ENCODE assay signal across 9 cellular contexts in genomic region chr20:2751868-2752630, GRCh38. TPM values are rescaled to one million over a fixed set of nuclear protein-coding genes. Genes with fewer than 3 reads are reported as not detected.
DNase-seq lines count a peak whose midpoint lies in the region; ATAC-seq and TF ChIP-seq lines count a peak whose summit lies in the region.
"Had no signal": no experiment of that assay in that cellular context is flagged by ENCODE, and none has a peak within 500 bp of the region (broad histone marks: within the 10 kb centered on the region; RNA-seq: fewer than 3 reads in every experiment).

No MANE protein-coding gene starts in this region.

- no peak overlapping the region for H3K27ac Mint-ChIP-seq in T-helper 2 cell treated with Interferon-gamma antibody and Interleukin-4, amounts not matched to agents 5 μg/mL and 100 μg/mL, for 36 hours

- H3K4me1 Mint-ChIP-seq in T-helper 2 cell treated with Interferon-gamma antibody and Interleukin-4, amounts not matched to agents 5 μg/mL and 100 μg/mL, for 36 hours (ENCODE audit: low read depth): peaks cover 14% of the 10 kb centered on the region

- H3K4me1 ChIP-seq in mesodermal cell (ENCODE audit: control insufficient read depth, insufficient read depth, low read length, poor library complexity, severe bottlenecking) (peaks cover 11% of the 10 kb centered on the region), tibial nerve (peaks cover 0 to 33% (median 20%) of the 10 kb centered on the region in 4 donors)

- peak overlapping the region; percentile 37 to 42 for H3K4me3 ChIP-seq in cardiac fibroblast (replicated peaks in 1 of 2; ENCODE audit: low read depth in 2 of 2, low read length in 2 of 2)
- H3K4me3 ChIP-seq in mesodermal cell (ENCODE audit: extremely low read depth, insufficient read depth, low read length, poor library complexity, severe bottlenecking): peak overlapping the region; percentile 31
- peak overlapping the region; percentile 31 to 50 (median 42) for H3K4me3 ChIP-seq in tibial nerve

- ATAC-seq in GM18873 (IDR thresholded peaks at IDR 0.05; ENCODE audit: low FRiP score, unreplicated experiment): no peak

- H3K9me3 ChIP-seq in mesodermal cell (ENCODE audit: control insufficient read depth, low read length) (no peaks in the 10 kb centered on the region), tibial nerve (no peaks in the 10 kb centered on the region)

- no peak for TF ChIP-seq EP300 in tibial nerve (IDR thresholded peaks at IDR 0.05)

- H3K27ac ChIP-seq in mesodermal cell (ENCODE audit: low read depth, low read length, severe bottlenecking) (no peak overlapping the region), tibial nerve (peak overlapping the region in 1 of 4 donors; percentile 35)

- TF ChIP-seq CTCF in cardiac fibroblast (IDR thresholded peaks at IDR 0.05; ENCODE audit: low read depth, low read length) (no peak), tibial nerve (IDR thresholded peaks at IDR 0.05) (peak in 2 of 5 experiments; percentile 7 to 19)

- no peak for TF ChIP-seq POLR2A in tibial nerve (IDR thresholded peaks at IDR 0.05)

- H3K27me3 Mint-ChIP-seq in T-helper 2 cell treated with Interferon-gamma antibody and Interleukin-4, amounts not matched to agents 5 μg/mL and 100 μg/mL, for 36 hours (ENCODE audit: low read depth): peaks cover 51% of the 10 kb centered on the region

- 1% methylated on average over 59 to 65 of the region's 100 CpGs for WGBS in mesodermal cell (ENCODE audit: insufficient coverage in 2 of 2), 2 experiments
- WGBS in tibial nerve, 2 donors: 2% methylated on average over 22 of the region's 100 CpGs; no CpG with 5 or more reads in 1 of the 2 donors

- peak; percentile 14 to 15 for DNase-seq in NCI-H2081 (lab: John Stamatoyannopoulos, UW)
- DNase-seq in NCI-H2081 treated with DMSO at 0.1 percent for 48 hours (lab: John Stamatoyannopoulos, UW): no peak
- DNase-seq in T-helper 2 cell treated with Interferon-gamma antibody and Interleukin-4, amounts not matched to agents 5 μg/mL and 100 μg/mL, for 36 hours (ENCODE audit: low spot score): peak; percentile 51
- no peak for DNase-seq in cardiac fibroblast (ENCODE audit: low read depth in 2 of 2)
- DNase-seq in tibial nerve (ENCODE audit: low spot score in 2 of 2): no peak
- no peak for DNase-seq in putamen (ENCODE audit: low spot score)

- H3K36me3 Mint-ChIP-seq in T-helper 2 cell treated with Interferon-gamma antibody and Interleukin-4, amounts not matched to agents 5 μg/mL and 100 μg/mL, for 36 hours (ENCODE audit: low read depth): no peaks in the 10 kb centered on the region
- H3K36me3 Mint-ChIP-seq: brain had no signal

- H3K4me3 Mint-ChIP-seq in T-helper 2 cell treated with Interferon-gamma antibody and Interleukin-4, amounts not matched to agents 5 μg/mL and 100 μg/mL, for 36 hours: no peak overlapping the region

- H3K9me3 Mint-ChIP-seq in T-helper 2 cell treated with Interferon-gamma antibody and Interleukin-4, amounts not matched to agents 5 μg/mL and 100 μg/mL, for 36 hours: no peaks in the 10 kb centered on the region
- H3K9me3 Mint-ChIP-seq: brain had no signal

- peaks cover 0 to 71% of the 10 kb centered on the region in 2 donors for H3K27me3 ChIP-seq in tibial nerve

- H3K36me3 ChIP-seq in mesodermal cell (ENCODE audit: control insufficient read depth, insufficient read depth, low read length) (no peaks in the 10 kb centered on the region), tibial nerve (peaks cover 0 to 8% (median 0%) of the 10 kb centered on the region in 3 donors)

RNA-seq across cellular contexts. Expression of gene CPXM1, which starts 48.4 kb away (rescaled TPM):
- polyA plus RNA-seq in mesodermal cell (2013, experiment 1 of 2): 144 TPM
- 111 TPM for polyA plus RNA-seq in mesodermal cell (2013, experiment 2 of 2)
- total RNA-seq in tibial nerve: 1 to 10 TPM; 1.6 to 3.6 (median 1.9) TPM

RNA-seq across cellular contexts. Expression of gene EBF4, which starts 59.5 kb away (rescaled TPM):
- polyA plus RNA-seq in mesodermal cell (2013, experiment 1 of 2): 15.2 TPM
- 13.1 TPM for polyA plus RNA-seq in mesodermal cell (2013, experiment 2 of 2)
- 10 to 100 TPM in 2 of 4 donors, 1 to 10 TPM in 2; 4.8 to 17.5 (median 10.4) TPM for total RNA-seq in tibial nerve

Comparison
In these comparisons a context has a peak if more than half of its experiments do, and no peak if none do; other contexts are left out.
1. DNase-seq: peak in NCI-H2081 (2 of 2) and T-helper 2 cell treated with Interferon-gamma antibody and Interleukin-4, amounts not matched to agents 5 μg/mL and 100 μg/mL, for 36 hours (single experiment); none in NCI-H2081 treated with DMSO at 0.1 percent for 48 hours (single experiment), cardiac fibroblast (0 of 2), tibial nerve (0 of 2) and putamen (single experiment).
2. Peak in every context shown above with its lines, with median percentiles within 50 percentile points of each other: H3K4me3 ChIP-seq.